16 cellular contexts compared by ENCODE assay signal in genomic region chr20:36439731-36440072, GRCh38.
DNase-seq lines count a peak whose midpoint lies in the region; ATAC-seq and TF ChIP-seq lines count a peak whose summit lies in the region.
"Had no signal": no experiment of that assay in that cellular context is flagged by ENCODE, and none has a peak within 500 bp of the region (broad histone marks: within the 10 kb centered on the region; RNA-seq: fewer than 3 reads in every experiment).

No MANE protein-coding gene starts in this region.

- peak; percentile 12 for TF ChIP-seq CTCF in CD4-positive, alpha-beta T cell (IDR thresholded peaks at IDR 0.05)
- peak; percentile 52; the same call in 1 of the 2 replicates for TF ChIP-seq CTCF in KMS-11 (conservative IDR thresholded peaks at IDR 0.05; ENCODE audit: low read depth, low read length)
- no peak for TF ChIP-seq CTCF in WTC11 (IDR thresholded peaks at IDR 0.05)

- H3K14ac ChIP-seq in neuronal stem cell (ENCODE audit: low read length) = no peak overlapping the region

- H3K79me1 ChIP-seq in neuronal stem cell (ENCODE audit: low read depth, low read length) = no peaks in the 10 kb centered on the region

- H2AFZ ChIP-seq in KMS-11 (ENCODE audit: low read depth) = no peak overlapping the region
- H2AFZ ChIP-seq in neuronal stem cell (ENCODE audit: low read length) = no peak overlapping the region

- no peak overlapping the region for H3K23ac ChIP-seq in neuronal stem cell (ENCODE audit: low read depth, low read length, poor library complexity)

- ATAC-seq in CD4-positive, alpha-beta T cell (ENCODE audit: poor library complexity) = no peak
- no peak for ATAC-seq in WTC11

- H3K4me1 ChIP-seq in KMS-11 (ENCODE audit: low read depth, poor library complexity, severe bottlenecking) (no peaks in the 10 kb centered on the region), neuronal stem cell (ENCODE audit: control insufficient read depth in 2 of 2, insufficient read depth in 1 of 2, low read depth in 1 of 2, low read length in 2 of 2) (peaks cover 0 to 2% of the 10 kb centered on the region in 2 donors)

- no peak overlapping the region for H4K8ac ChIP-seq in neuronal stem cell (ENCODE audit: low read depth, low read length)

- H3K36me3 ChIP-seq in KMS-11 (ENCODE audit: insufficient read depth) (no peaks in the 10 kb centered on the region), neuronal stem cell (replicated peaks in 1 of 2; ENCODE audit: control insufficient read depth in 2 of 2, insufficient read depth in 2 of 2, low read length in 2 of 2) (no peaks in the 10 kb centered on the region)
- H3K36me3 ChIP-seq: esophagus muscularis mucosa, heart right ventricle, transverse colon had no signal

- peak overlapping the region; percentile 16 for H2AK5ac ChIP-seq in neuronal stem cell (ENCODE audit: low read depth, low read length)

- H3K27ac Mint-ChIP-seq in CD4-positive, alpha-beta T cell = no peak overlapping the region
- H3K27ac Mint-ChIP-seq in WTC11 = no peak overlapping the region
- H3K27ac Mint-ChIP-seq: activated naive CD4-positive, alpha-beta T cell treated with anti-CD3 and anti-CD28 coated beads for 36 hours; endodermal cell; stimulated activated effector memory CD8-positive, alpha-beta T cell treated with anti-CD3 and anti-CD28 coated beads, Interleukin-12 subunit alpha, Interleukin-12 subunit beta, amount 100 ng/mL, for 72 hours had no signal

- intact Hi-C loops in CD4-positive, alpha-beta T cell (cut with DNase I, micrococcal nuclease) = loop anchor here (1.0 to 5.0 kb wide), 3 partner anchors 236 to 447 kb away; no protein-coding TSS in a partner anchor

- no peak overlapping the region for H2BK120ac ChIP-seq in neuronal stem cell (ENCODE audit: low read depth, low read length)

- H3K4ac ChIP-seq in neuronal stem cell (ENCODE audit: low read length) = no peak overlapping the region

- no peak for DNase-seq in CD4-positive, alpha-beta T cell
- no peak for DNase-seq in WTC11 (ENCODE audit: low spot score)
- no peak for DNase-seq in neuronal stem cell (ENCODE audit: low spot score)
- no peak for DNase-seq in midbrain (lab: John Stamatoyannopoulos, UW)
- no peak for DNase-seq in NCI-H1694 (lab: John Stamatoyannopoulos, UW)
- DNase-seq in NAMALWA (ENCODE audit: low spot score) = no peak
- DNase-seq: DMS79, NCI-H1436 treated with DMSO at 0.1 percent for 48 hours, NCI-H446 treated with DMSO at 0.1 percent for 48 hours had no signal

- no peaks in the 10 kb centered on the region for H3K36me3 Mint-ChIP-seq in CD4-positive, alpha-beta T cell (ENCODE audit: low read depth)
- H3K36me3 Mint-ChIP-seq in WTC11 = no peaks in the 10 kb centered on the region
- H3K36me3 Mint-ChIP-seq: stimulated activated effector memory CD8-positive, alpha-beta T cell treated with anti-CD3 and anti-CD28 coated beads, Interleukin-12 subunit alpha, Interleukin-12 subunit beta, amount 100 ng/mL, for 72 hours had no signal

- no peak overlapping the region for H2BK12ac ChIP-seq in neuronal stem cell (ENCODE audit: low read length)

- no peak overlapping the region for H2BK5ac ChIP-seq in neuronal stem cell (ENCODE audit: low read length)

- H3K4me1 Mint-ChIP-seq in CD4-positive, alpha-beta T cell (ENCODE audit: low read depth) = peaks cover 4% of the 10 kb centered on the region
- H3K4me1 Mint-ChIP-seq in WTC11 = peaks cover 4% of the 10 kb centered on the region
- H3K4me1 Mint-ChIP-seq: endodermal cell; stimulated activated effector memory CD8-positive, alpha-beta T cell treated with anti-CD3 and anti-CD28 coated beads, Interleukin-12 subunit alpha, Interleukin-12 subunit beta, amount 100 ng/mL, for 72 hours had no signal

- no peak overlapping the region for H3K4me3 Mint-ChIP-seq in CD4-positive, alpha-beta T cell
- H3K4me3 Mint-ChIP-seq in WTC11 = no peak overlapping the region
- H3K4me3 Mint-ChIP-seq: activated naive CD4-positive, alpha-beta T cell treated with anti-CD3 and anti-CD28 coated beads for 36 hours; endodermal cell; stimulated activated effector memory CD8-positive, alpha-beta T cell treated with anti-CD3 and anti-CD28 coated beads, Interleukin-12 subunit alpha, Interleukin-12 subunit beta, amount 100 ng/mL, for 72 hours had no signal

- H3K9me3 Mint-ChIP-seq in CD4-positive, alpha-beta T cell = no peaks in the 10 kb centered on the region
- no peaks in the 10 kb centered on the region for H3K9me3 Mint-ChIP-seq in WTC11
- H3K9me3 Mint-ChIP-seq: activated naive CD4-positive, alpha-beta T cell treated with anti-CD3 and anti-CD28 coated beads for 36 hours; endodermal cell; stimulated activated effector memory CD8-positive, alpha-beta T cell treated with anti-CD3 and anti-CD28 coated beads, Interleukin-12 subunit alpha, Interleukin-12 subunit beta, amount 100 ng/mL, for 72 hours had no signal

- CTCF ChIA-PET in CD4-positive, alpha-beta T cell (lab: Charles Lee) = interaction anchor here (0.5 to 2.7 kb wide), 14 partner anchors 8 to 1011 kb away, joined by 3 to 19 read pairs (median 4); no protein-coding TSS in a partner anchor
- CTCF ChIA-PET in WTC11 (lab: Charles Lee) = interaction anchor here (0.6 to 2.9 kb wide), 60 partner anchors 8 to 1504 kb away, joined by 3 to 54 read pairs (median 5); partner anchors contain the start of genes AAR2 and RAB5IF

- no peak overlapping the region for H3K27ac ChIP-seq in CD4-positive, alpha-beta T cell (ENCODE audit: low read depth, low read length)
- H3K27ac ChIP-seq in KMS-11 (no peak overlapping the region), neuronal stem cell (replicated peaks; ENCODE audit: low read length) (no peak overlapping the region)
- H3K27ac ChIP-seq: esophagus muscularis mucosa, heart right ventricle, transverse colon had no signal

- H3K4me3 ChIP-seq in KMS-11 (IDR thresholded peaks at IDR 0.05; ENCODE audit: insufficient read depth, low read depth, low read length) (no peak overlapping the region), neuronal stem cell (ENCODE audit: low read length in 2 of 2) (no peak overlapping the region)
- H3K4me3 ChIP-seq: esophagus muscularis mucosa, heart right ventricle, transverse colon had no signal

- H3K9ac ChIP-seq in KMS-11 (no peak overlapping the region), neuronal stem cell (ENCODE audit: low read depth, low read length, poor library complexity) (no peak overlapping the region)

- no peaks in the 10 kb centered on the region for H3K79me2 ChIP-seq in KMS-11 (ENCODE audit: insufficient read depth, low read depth)

- H2BK15ac ChIP-seq in neuronal stem cell (ENCODE audit: low read length) = no peak overlapping the region

- POLR2A ChIA-PET in CD4-positive, alpha-beta T cell (lab: Charles Lee) = interaction anchor here (0.9 kb wide), 1 partner anchor 236 kb away, joined by 3 read pairs; no protein-coding TSS in a partner anchor
- POLR2A ChIA-PET in WTC11 (lab: Charles Lee) = interaction anchor here (0.6 to 0.8 kb wide), 2 partner anchors 15 to 85 kb away, joined by 3 to 7 read pairs; no protein-coding TSS in a partner anchor

- no peak overlapping the region for H4K91ac ChIP-seq in neuronal stem cell (ENCODE audit: low read depth, low read length, poor library complexity)

- WGBS in neuronal stem cell (ENCODE audit: extremely low coverage in 2 of 2, insufficient read length in 2 of 2, insufficient replicate concordance in 1 of 2), 2 donors = no CpG with 5 or more reads among the region's 7 CpGs

- no peaks in the 10 kb centered on the region for H3K9me3 ChIP-seq in CD4-positive, alpha-beta T cell (ENCODE audit: control insufficient read depth, low read length)
- no peaks in the 10 kb centered on the region for H3K9me3 ChIP-seq in neuronal stem cell (replicated peaks in 1 of 2; ENCODE audit: control insufficient read depth in 2 of 2, insufficient read depth in 1 of 2, low read depth in 1 of 2, low read length in 2 of 2)
- H3K9me3 ChIP-seq: esophagus muscularis mucosa, heart right ventricle, transverse colon had no signal

- peaks cover 13% of the 10 kb centered on the region for H3K27me3 Mint-ChIP-seq in CD4-positive, alpha-beta T cell
- H3K27me3 Mint-ChIP-seq in WTC11 (ENCODE audit: low read depth) = peaks cover 14% of the 10 kb centered on the region

- no peaks in the 10 kb centered on the region for H3K27me3 ChIP-seq in CD4-positive, alpha-beta T cell (ENCODE audit: control insufficient read depth, insufficient read depth, low read length)
- no peaks in the 10 kb centered on the region; the same call in none of the 2 replicates for H3K27me3 ChIP-seq in KMS-11 (ENCODE audit: insufficient read depth, low read depth)
- peaks cover 0 to 18% (median 0%) of the 10 kb centered on the region in 3 experiments for H3K27me3 ChIP-seq in neuronal stem cell (ENCODE audit: control insufficient read depth in 3 of 3, insufficient read depth in 3 of 3, low read depth in 1 of 3, low read length in 3 of 3)
- H3K27me3 ChIP-seq: transverse colon had no signal

- H3K4me2 ChIP-seq in KMS-11 (no peak overlapping the region), neuronal stem cell (ENCODE audit: insufficient read depth, low read length, poor library complexity, severe bottlenecking) (no peak overlapping the region)

- no peak overlapping the region for H3K18ac ChIP-seq in neuronal stem cell (ENCODE audit: low read length)

- no peaks in the 10 kb centered on the region for H4K20me1 ChIP-seq in KMS-11 (ENCODE audit: insufficient read depth)

TF ChIP-seq in WTC11, 78 proteins besides CTCF, POLR2A, EP300 and RAD21:
- TF ChIP-seq PRRX2 (CRISPR knock-in tag; IDR thresholded peaks at IDR 0.05) (no peak), RELA (CRISPR knock-in tag; IDR thresholded peaks at IDR 0.05; ENCODE audit: borderline replicate concordance) (0 out of 2 replicates have a peak, but pooled peaks have one; percentile 39)
